In the genomic region with DNA sequence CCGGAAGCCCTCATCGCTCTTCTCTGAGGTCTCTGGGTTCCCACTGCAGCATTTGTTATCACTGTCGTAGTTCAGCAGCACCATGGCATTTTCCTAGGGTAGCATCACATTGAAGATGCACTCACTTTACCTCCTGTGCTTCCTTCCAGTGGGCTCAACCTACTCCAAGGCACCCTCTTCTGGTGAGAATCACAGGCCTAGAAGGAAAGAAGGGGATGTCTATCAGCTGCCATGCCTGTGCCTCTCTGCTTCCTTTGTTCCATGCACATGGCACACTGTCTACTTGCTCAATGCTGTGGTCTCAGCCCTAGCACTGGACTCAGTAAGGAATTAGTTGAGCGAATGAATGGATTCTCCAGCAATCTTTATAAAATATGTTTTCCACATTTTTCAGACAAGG, we compare ENCODE assay signal across 20 cellular contexts. TPM values are rescaled to one million over a fixed set of nuclear protein-coding genes. Genes with fewer than 3 reads are reported as not detected.
A peak's percentile ranks its signal among the peaks of the same experiment; 100 is the strongest.
DNase-seq lines count a peak whose midpoint lies in the region; ATAC-seq and TF ChIP-seq lines count a peak whose summit lies in the region.
"Had no signal": no experiment of that assay in that cellular context is flagged by ENCODE, and none has a peak within 500 bp of the region (broad histone marks: within the 10 kb centered on the region; RNA-seq: fewer than 3 reads in every experiment).

No MANE protein-coding gene starts in this region.

- H3K27me3 ChIP-seq in GM23338 (ENCODE audit: insufficient read depth): no peaks in the 10 kb centered on the region
- H3K27me3 ChIP-seq: spleen had no signal

- H4K20me1 ChIP-seq in GM23338 (replicated peaks; ENCODE audit: insufficient read depth): no peaks in the 10 kb centered on the region

- H3K9me2 ChIP-seq in GM23338 (ENCODE audit: insufficient read depth): 0 out of 2 replicates have a peak, but pooled peaks cover 3% of the 10 kb centered on the region

- H3F3A ChIP-seq in GM23338 (replicated peaks; ENCODE audit: low read depth): no peaks in the 10 kb centered on the region

- CTCF ChIA-PET in WTC11 (lab: Charles Lee): interaction anchor here (0.9 to 3.6 kb wide), 4 partner anchors 58 to 973 kb away, joined by 3 to 19 read pairs (median 8); no protein-coding TSS in a partner anchor

- H3K36me3 Mint-ChIP-seq in GM23338 (ENCODE audit: low read depth) (no peaks in the 10 kb centered on the region), WTC11 (no peaks in the 10 kb centered on the region)
- H3K36me3 Mint-ChIP-seq: IgD-negative memory B cell, natural killer cell had no signal

- no peak overlapping the region for H3K27ac ChIP-seq in GM23338 (ENCODE audit: low read depth)
- H3K27ac ChIP-seq: spleen had no signal

- H2AFZ ChIP-seq in GM23338: no peak overlapping the region

- TF ChIP-seq CTCF in AG10803 (conservative IDR thresholded peaks at IDR 0.05; ENCODE audit: low read length) (peak; percentile 36), GM23338 (conservative IDR thresholded peaks at IDR 0.05; ENCODE audit: low read depth in 2 of 2) (peak in 1 of 2 experiments; percentile 66; a peak in 3 of 4 replicates), WTC11 (IDR thresholded peaks at IDR 0.05) (no peak)

- H3K27ac Mint-ChIP-seq in GM23338 (no peak overlapping the region), WTC11 (no peak overlapping the region)
- H3K27ac Mint-ChIP-seq: activated CD4-positive, alpha-beta memory T cell treated with anti-CD3 and anti-CD28 coated beads, Interleukin-2, amount 10 ng/mL, durations not matched to agents 7 days and 5 days; IgD-negative memory B cell; natural killer cell; T-helper 17 cell had no signal

- no peaks in the 10 kb centered on the region for H3K36me3 ChIP-seq in GM23338 (ENCODE audit: insufficient read depth)
- H3K36me3 ChIP-seq: spleen had no signal

- POLR2A ChIA-PET in WTC11 (lab: Charles Lee): no interaction called here

- H3K4me1 Mint-ChIP-seq in GM23338: no peaks in the 10 kb centered on the region
- H3K4me1 Mint-ChIP-seq in WTC11: no peaks in the 10 kb centered on the region
- H3K4me1 Mint-ChIP-seq: activated CD4-positive, alpha-beta memory T cell treated with anti-CD3 and anti-CD28 coated beads, Interleukin-2, amount 10 ng/mL, durations not matched to agents 7 days and 5 days; IgD-negative memory B cell; natural killer cell; T-helper 17 cell had no signal

- H3K4me3 ChIP-seq in AG10803 (ENCODE audit: low read length): no peak overlapping the region
- H3K4me3 ChIP-seq in GM23338: no peak overlapping the region
- H3K4me3 ChIP-seq: spleen had no signal

- intact Hi-C loops in left ventricle myocardium superior (cut with micrococcal nuclease): no loop called here

- H3K9me3 Mint-ChIP-seq in GM23338 (no peaks in the 10 kb centered on the region), WTC11 (no peaks in the 10 kb centered on the region)
- H3K9me3 Mint-ChIP-seq: activated CD4-positive, alpha-beta memory T cell treated with anti-CD3 and anti-CD28 coated beads, Interleukin-2, amount 10 ng/mL, durations not matched to agents 7 days and 5 days; IgD-negative memory B cell; natural killer cell had no signal

- H3K79me2 ChIP-seq in GM23338 (replicated peaks; ENCODE audit: insufficient read depth): no peaks in the 10 kb centered on the region

- no peak overlapping the region for H3K4me3 Mint-ChIP-seq in GM23338
- no peak overlapping the region for H3K4me3 Mint-ChIP-seq in WTC11
- H3K4me3 Mint-ChIP-seq: activated CD4-positive, alpha-beta memory T cell treated with anti-CD3 and anti-CD28 coated beads, Interleukin-2, amount 10 ng/mL, durations not matched to agents 7 days and 5 days; IgD-negative memory B cell; natural killer cell; T-helper 17 cell had no signal

- ATAC-seq in GM23338 (peak; percentile 60), WTC11 (peak; percentile 62), left ventricle myocardium superior (peak; percentile 26), GM21381 (IDR thresholded peaks at IDR 0.05; ENCODE audit: unreplicated experiment) (no peak), HG02678 (IDR thresholded peaks at IDR 0.05; ENCODE audit: unreplicated experiment) (no peak), HG03439 (IDR thresholded peaks at IDR 0.05; ENCODE audit: unreplicated experiment) (no peak)
- ATAC-seq: natural killer cell, T-helper 17 cell had no signal

- no peak overlapping the region for H3K4me2 ChIP-seq in GM23338

- DNase-seq in AG10803 (ENCODE audit: low read depth): no peak
- DNase-seq in GM23338 (ENCODE audit: low spot score): peak; percentile 23
- DNase-seq in WTC11 (ENCODE audit: low spot score): no peak
- DNase-seq in left ventricle myocardium superior: no peak
- no peak for DNase-seq in activated CD8-positive, alpha-beta memory T cell treated with anti-CD3 and anti-CD28 coated beads, Interleukin-2, amount 50 U/mL, for 48 hours
- DNase-seq: activated CD4-positive, alpha-beta memory T cell treated with anti-CD3 and anti-CD28 coated beads, Interleukin-2, amount 10 ng/mL, durations not matched to agents 7 days and 5 days; activated naive CD4-positive, alpha-beta T cell; central memory CD4-positive, alpha-beta T cell; DMS153; H7; kidney; natural killer cell; NCI-H2029; spleen; T-helper 17 cell had no signal

- peaks cover 9% of the 10 kb centered on the region for H3K27me3 Mint-ChIP-seq in GM23338 (ENCODE audit: insufficient read depth, low read depth, poor library complexity)
- no peaks in the 10 kb centered on the region for H3K27me3 Mint-ChIP-seq in WTC11 (ENCODE audit: low read depth)
- H3K27me3 Mint-ChIP-seq: IgD-negative memory B cell, T-helper 17 cell had no signal

- H3K4me1 ChIP-seq in GM23338 (ENCODE audit: insufficient read depth): no peaks in the 10 kb centered on the region
- H3K4me1 ChIP-seq: spleen had no signal

TF ChIP-seq in GM23338, 12 proteins besides CTCF, POLR2A, EP300 and RAD21 (continues in another document):
- TF ChIP-seq CREB1 (CRISPR knock-in tag; IDR thresholded peaks at IDR 0.05; ENCODE audit: low read depth) (no peak), EZH2 (IDR thresholded peaks at IDR 0.05; ENCODE audit: low read depth, unreplicated experiment) (no peak)

TF ChIP-seq in WTC11, 78 proteins besides CTCF, POLR2A, EP300 and RAD21:
- TF ChIP-seq ZNF138 (CRISPR knock-in tag; conservative IDR thresholded peaks at IDR 0.05) (no peak), FOXJ3 (CRISPR knock-in tag; IDR thresholded peaks at IDR 0.05; ENCODE audit: borderline replicate concordance) (no peak)
- TF ChIP-seq, protein P1, sequence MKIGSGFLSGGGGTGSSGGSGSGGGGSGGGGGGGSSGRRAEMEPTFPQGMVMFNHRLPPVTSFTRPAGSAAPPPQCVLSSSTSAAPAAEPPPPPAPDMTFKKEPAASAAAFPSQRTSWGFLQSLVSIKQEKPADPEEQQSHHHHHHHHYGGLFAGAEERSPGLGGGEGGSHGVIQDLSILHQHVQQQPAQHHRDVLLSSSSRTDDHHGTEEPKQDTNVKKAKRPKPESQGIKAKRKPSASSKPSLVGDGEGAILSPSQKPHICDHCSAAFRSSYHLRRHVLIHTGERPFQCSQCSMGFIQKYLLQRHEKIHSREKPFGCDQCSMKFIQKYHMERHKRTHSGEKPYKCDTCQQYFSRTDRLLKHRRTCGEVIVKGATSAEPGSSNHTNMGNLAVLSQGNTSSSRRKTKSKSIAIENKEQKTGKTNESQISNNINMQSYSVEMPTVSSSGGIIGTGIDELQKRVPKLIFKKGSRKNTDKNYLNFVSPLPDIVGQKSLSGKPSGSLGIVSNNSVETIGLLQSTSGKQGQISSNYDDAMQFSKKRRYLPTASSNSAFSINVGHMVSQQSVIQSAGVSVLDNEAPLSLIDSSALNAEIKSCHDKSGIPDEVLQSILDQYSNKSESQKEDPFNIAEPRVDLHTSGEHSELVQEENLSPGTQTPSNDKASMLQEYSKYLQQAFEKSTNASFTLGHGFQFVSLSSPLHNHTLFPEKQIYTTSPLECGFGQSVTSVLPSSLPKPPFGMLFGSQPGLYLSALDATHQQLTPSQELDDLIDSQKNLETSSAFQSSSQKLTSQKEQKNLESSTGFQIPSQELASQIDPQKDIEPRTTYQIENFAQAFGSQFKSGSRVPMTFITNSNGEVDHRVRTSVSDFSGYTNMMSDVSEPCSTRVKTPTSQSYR (CRISPR knock-in tag; IDR thresholded peaks at IDR 0.05): no peak
- TF ChIP-seq, protein P2, sequence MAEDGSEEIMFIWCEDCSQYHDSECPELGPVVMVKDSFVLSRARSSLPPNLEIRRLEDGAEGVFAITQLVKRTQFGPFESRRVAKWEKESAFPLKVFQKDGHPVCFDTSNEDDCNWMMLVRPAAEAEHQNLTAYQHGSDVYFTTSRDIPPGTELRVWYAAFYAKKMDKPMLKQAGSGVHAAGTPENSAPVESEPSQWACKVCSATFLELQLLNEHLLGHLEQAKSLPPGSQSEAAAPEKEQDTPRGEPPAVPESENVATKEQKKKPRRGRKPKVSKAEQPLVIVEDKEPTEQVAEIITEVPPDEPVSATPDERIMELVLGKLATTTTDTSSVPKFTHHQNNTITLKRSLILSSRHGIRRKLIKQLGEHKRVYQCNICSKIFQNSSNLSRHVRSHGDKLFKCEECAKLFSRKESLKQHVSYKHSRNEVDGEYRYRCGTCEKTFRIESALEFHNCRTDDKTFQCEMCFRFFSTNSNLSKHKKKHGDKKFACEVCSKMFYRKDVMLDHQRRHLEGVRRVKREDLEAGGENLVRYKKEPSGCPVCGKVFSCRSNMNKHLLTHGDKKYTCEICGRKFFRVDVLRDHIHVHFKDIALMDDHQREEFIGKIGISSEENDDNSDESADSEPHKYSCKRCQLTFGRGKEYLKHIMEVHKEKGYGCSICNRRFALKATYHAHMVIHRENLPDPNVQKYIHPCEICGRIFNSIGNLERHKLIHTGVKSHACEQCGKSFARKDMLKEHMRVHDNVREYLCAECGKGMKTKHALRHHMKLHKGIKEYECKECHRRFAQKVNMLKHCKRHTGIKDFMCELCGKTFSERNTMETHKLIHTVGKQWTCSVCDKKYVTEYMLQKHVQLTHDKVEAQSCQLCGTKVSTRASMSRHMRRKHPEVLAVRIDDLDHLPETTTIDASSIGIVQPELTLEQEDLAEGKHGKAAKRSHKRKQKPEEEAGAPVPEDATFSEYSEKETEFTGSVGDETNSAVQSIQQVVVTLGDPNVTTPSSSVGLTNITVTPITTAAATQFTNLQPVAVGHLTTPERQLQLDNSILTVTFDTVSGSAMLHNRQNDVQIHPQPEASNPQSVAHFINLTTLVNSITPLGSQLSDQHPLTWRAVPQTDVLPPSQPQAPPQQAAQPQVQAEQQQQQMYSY (CRISPR knock-in tag; IDR thresholded peaks at IDR 0.05): no peak

RNA-seq across cellular contexts. Expression of a gene that starts 22.6 kb away (rescaled TPM):
- total RNA-seq in GM23338 (2014; rRNA removed; shearing (Covaris generic)): not detected in 2 replicates
- not detected in 2 replicates for polyA plus RNA-seq in GM23338 (2016; fragmentation: Nextera tagmentation; extraction: Ambion mirVana)
- total RNA-seq in WTC11 (2021) (not detected in 3 replicates), left ventricle myocardium superior (not detected)
- total RNA-seq: activated CD4-positive, alpha-beta memory T cell treated with anti-CD3 and anti-CD28 coated beads, Interleukin-2, amount 10 ng/mL, durations not matched to agents 7 days and 5 days; H7; kidney; natural killer cell; spleen; T-helper 17 cell had no signal
- polyA plus RNA-seq: esophagus, IgD-negative memory B cell, spleen had no signal

RNA-seq across cellular contexts. Expression of a gene that starts 28.4 kb away (rescaled TPM):
- 51.8 and 70.7 TPM in 2 replicates for total RNA-seq in GM23338 (2014; rRNA removed; shearing (Covaris generic))
- polyA plus RNA-seq in GM23338 (2016; fragmentation: Nextera tagmentation; extraction: Ambion mirVana): 71.5 and 72.9 TPM in 2 replicates
- total RNA-seq in WTC11 (2021): 52.1 to 68.5 TPM (median 60.8 TPM) in 3 replicates
- 887 TPM for total RNA-seq in left ventricle myocardium superior

Comparison
In these comparisons a context has a peak if more than half of its experiments do, and no peak if none do; other contexts are left out.
1. ATAC-seq: peak in GM23338 (single experiment), WTC11 (single experiment) and left ventricle myocardium superior (single experiment); none in GM21381 (single experiment), HG02678 (single experiment) and HG03439 (single experiment).
2. RNA of a gene that starts 28.4 kb away (total RNA-seq): 887 TPM in left ventricle myocardium superior (single experiment); 52.1 to 68.5 TPM in WTC11 and 51.8 to 70.7 TPM in GM23338; every median in the first group is over 10 times any median in the second.